Comparison of ENCODE assay signal across 8 cellular contexts in the genomic region with DNA sequence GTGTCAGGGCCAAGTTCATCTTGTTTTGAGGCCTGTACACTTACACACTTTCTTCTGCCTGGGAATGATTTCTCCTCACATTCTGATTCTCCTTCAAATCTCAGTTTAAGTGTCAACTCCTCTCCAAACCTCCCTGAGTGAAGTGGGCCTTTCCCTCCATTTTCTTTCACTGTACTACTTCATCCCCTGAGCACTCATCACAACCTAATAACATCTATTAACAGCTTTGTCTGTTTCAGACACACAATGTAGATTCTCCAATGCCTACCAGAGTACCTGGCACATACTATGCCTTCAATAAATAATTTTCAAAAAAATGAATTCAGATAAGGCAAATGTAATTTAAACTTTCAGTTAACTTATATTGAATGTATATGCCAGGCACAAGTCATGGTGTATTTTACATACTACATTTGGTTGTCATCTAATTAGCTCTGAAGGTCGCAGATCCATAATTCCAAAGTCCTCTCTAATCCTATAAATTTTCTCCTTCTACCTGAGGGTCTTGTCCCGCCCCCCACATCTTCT. TPM values are rescaled to one million over a fixed set of nuclear protein-coding genes. Genes with fewer than 3 reads are reported as not detected.
DNase-seq lines count a peak whose midpoint lies in the region; ATAC-seq, FAIRE-seq and TF ChIP-seq lines count a peak whose summit lies in the region.

No MANE protein-coding gene starts in this region.

- dilution Hi-C loops in keratinocyte (cut with MboI; ENCODE audit: extremely low pct_ligation_motif_present, low sequenced_read_pairs) = no loop called here

- H3K36me3 Mint-ChIP-seq in activated CD8-positive, alpha-beta T cell treated with anti-CD3 and anti-CD28 coated beads, Interleukin-2, amount 10 ng/mL, durations not matched to agents 7 days and 5 days (ENCODE audit: low read depth) = peaks cover 3% of the 10 kb centered on the region

- H3K27me3 Mint-ChIP-seq in activated CD8-positive, alpha-beta T cell treated with anti-CD3 and anti-CD28 coated beads, Interleukin-2, amount 10 ng/mL, durations not matched to agents 7 days and 5 days (ENCODE audit: low read depth) = peaks cover 3% of the 10 kb centered on the region

- H3K4me1 ChIP-seq in keratinocyte (ENCODE audit: control insufficient read depth, extremely low read depth, insufficient read depth, low read length) (peaks cover 4% of the 10 kb centered on the region), thoracic aorta (ENCODE audit: control insufficient read depth in 1 of 2, low read depth in 2 of 2) (peaks cover 0 to 21% of the 10 kb centered on the region in 2 donors)

- H3K27me3 ChIP-seq in keratinocyte (ENCODE audit: control insufficient read depth, extremely low read depth, insufficient read depth, low read length) (no peaks in the 10 kb centered on the region), thoracic aorta (replicated peaks; ENCODE audit: insufficient read depth) (no peaks in the 10 kb centered on the region)

- H3K4me1 Mint-ChIP-seq in activated CD8-positive, alpha-beta T cell treated with anti-CD3 and anti-CD28 coated beads, Interleukin-2, amount 10 ng/mL, durations not matched to agents 7 days and 5 days (ENCODE audit: low read depth) = peaks cover 22% of the 10 kb centered on the region

- no peaks in the 10 kb centered on the region for H3K9me1 ChIP-seq in keratinocyte (ENCODE audit: control insufficient read depth, extremely low read depth, insufficient read depth, low read length)

- CTCF ChIA-PET in activated CD8-positive, alpha-beta T cell treated with anti-CD3 and anti-CD28 coated beads, Interleukin-2, amount 10 ng/mL, durations not matched to agents 7 days and 5 days (lab: Charles Lee) = interaction anchor here (1.4 kb wide), 1 partner anchor 43 kb away, joined by 5 read pairs; no protein-coding TSS in a partner anchor

- H3K4me3 Mint-ChIP-seq in activated CD8-positive, alpha-beta T cell treated with anti-CD3 and anti-CD28 coated beads, Interleukin-2, amount 10 ng/mL, durations not matched to agents 7 days and 5 days = peak overlapping the region; percentile 90

- DNase-seq in activated CD8-positive, alpha-beta T cell treated with anti-CD3 and anti-CD28 coated beads, Interleukin-2, amount 10 ng/mL, durations not matched to agents 7 days and 5 days = no peak
- no peak for DNase-seq in keratinocyte (ENCODE audit: low read depth, low spot score)
- no peak for DNase-seq in thoracic aorta (ENCODE audit: low spot score)
- no peak for DNase-seq in HPDE6-E6E7 (ENCODE audit: extremely low spot score)
- no peak for DNase-seq in NCI-H2029 treated with DMSO at 0.1 percent for 48 hours (lab: John Stamatoyannopoulos, UW)

- FAIRE-seq in keratinocyte (lab: Jason Lieb, UNC) = peak; percentile 73

- ATAC-seq in GM18498 (IDR thresholded peaks at IDR 0.05; ENCODE audit: unreplicated experiment) = peak; percentile 6
- ATAC-seq in HG02884 (IDR thresholded peaks at IDR 0.05; ENCODE audit: unreplicated experiment) = peak; percentile 1
- ATAC-seq in activated CD8-positive, alpha-beta T cell treated with anti-CD3 and anti-CD28 coated beads, Interleukin-2, amount 10 ng/mL, durations not matched to agents 7 days and 5 days = no peak
- peak; percentile 22 for ATAC-seq in thoracic aorta (ENCODE audit: insufficient number of reproducible peaks, low FRiP score, low read depth)
- no peak for ATAC-seq in GM21360 (IDR thresholded peaks at IDR 0.05; ENCODE audit: unreplicated experiment)

- H3K4me2 ChIP-seq in keratinocyte (ENCODE audit: control insufficient read depth, extremely low read depth, insufficient read depth, low read depth, low read length) = peak overlapping the region; percentile 96

- POLR2A ChIA-PET in activated CD8-positive, alpha-beta T cell treated with anti-CD3 and anti-CD28 coated beads, Interleukin-2, amount 10 ng/mL, durations not matched to agents 7 days and 5 days (lab: Charles Lee) = no interaction called here

- peaks cover 8% of the 10 kb centered on the region for H3K79me2 ChIP-seq in keratinocyte (ENCODE audit: control insufficient read depth, insufficient read depth, low read length)

- H3K9me3 ChIP-seq in keratinocyte (ENCODE audit: control insufficient read depth, low read depth, low read length) (no peaks in the 10 kb centered on the region), thoracic aorta (no peaks in the 10 kb centered on the region)

- H3K27ac Mint-ChIP-seq in activated CD8-positive, alpha-beta T cell treated with anti-CD3 and anti-CD28 coated beads, Interleukin-2, amount 10 ng/mL, durations not matched to agents 7 days and 5 days = peak overlapping the region; percentile 87

- H3K9ac ChIP-seq in keratinocyte (ENCODE audit: control insufficient read depth, extremely low read depth, insufficient read depth, low read length) = peak overlapping the region; percentile 80

- peak overlapping the region; percentile 80 to 91 (median 90) for H3K4me3 ChIP-seq in keratinocyte (ENCODE audit: control insufficient read depth in 2 of 3, extremely low read depth in 1 of 3, insufficient read depth in 2 of 3, low read depth in 1 of 3, low read length in 3 of 3)
- peak overlapping the region; percentile 83 for H3K4me3 ChIP-seq in thoracic aorta

- H2AFZ ChIP-seq in keratinocyte (ENCODE audit: control insufficient read depth, low read length) = peak overlapping the region; percentile 98

- H3K27ac ChIP-seq in keratinocyte (ENCODE audit: control insufficient read depth, insufficient read depth, low read length) (no peak overlapping the region), thoracic aorta (peak overlapping the region; percentile 29 to 54)

- H3K36me3 ChIP-seq in keratinocyte (ENCODE audit: control insufficient read depth in 2 of 2, extremely low read depth in 1 of 2, insufficient read depth in 2 of 2, low read length in 2 of 2) (no peaks in the 10 kb centered on the region), thoracic aorta (no peaks in the 10 kb centered on the region)

- TF ChIP-seq CTCF in keratinocyte (optimal IDR thresholded peaks at IDR 0.05 in 1 of 3, IDR thresholded peaks at IDR 0.05 in 1 of 3, conservative IDR thresholded peaks at IDR 0.05 in 1 of 3; ENCODE audit: extremely low read depth in 1 of 3, insufficient read depth in 2 of 3, low read length in 3 of 3) = no peak
- TF ChIP-seq CTCF in thoracic aorta (IDR thresholded peaks at IDR 0.05) = no peak

- H3K9me3 Mint-ChIP-seq in activated CD8-positive, alpha-beta T cell treated with anti-CD3 and anti-CD28 coated beads, Interleukin-2, amount 10 ng/mL, durations not matched to agents 7 days and 5 days (ENCODE audit: insufficient read depth) = peaks cover 6% of the 10 kb centered on the region

- H4K20me1 ChIP-seq in keratinocyte (ENCODE audit: control insufficient read depth, extremely low read depth, insufficient read depth, low read length) = no peaks in the 10 kb centered on the region

RNA-seq across cellular contexts. Expression of a gene that starts 0.4 kb away (rescaled TPM):
- 10 to 100 TPM; 21.2 to 26.0 TPM for total RNA-seq in activated CD8-positive, alpha-beta T cell treated with anti-CD3 and anti-CD28 coated beads, Interleukin-2, amount 10 ng/mL, durations not matched to agents 7 days and 5 days
- 14.4 to 25.5 TPM (median 20.7 TPM) in 3 replicates for polyA plus RNA-seq in keratinocyte
- 18.7 TPM for polyA plus RNA-seq in keratinocyte (2011; ENCODE audit: low read depth)
- polyA plus RNA-seq in keratinocyte (2011; cell fraction: cytosol; rRNA removed) = 10.6 and 23.0 TPM in 2 replicates
- polyA plus RNA-seq in keratinocyte (2011; cell fraction: nucleus; rRNA removed) = 19.4 and 20.5 TPM in 2 replicates
- polyA plus RNA-seq in keratinocyte (2012; ENCODE audit: low replicate concordance) = 9.6 and 9.7 TPM in 2 replicates
- polyA minus RNA-seq in keratinocyte = 4.3 to 16.8 TPM (median 13.1 TPM) in 3 replicates
- 94.6 TPM for polyA minus RNA-seq in keratinocyte (2011; cell fraction: cytosol; rRNA and poly(A)+ RNA removed)
- 18.8 and 27.7 TPM in 2 replicates for polyA minus RNA-seq in keratinocyte (2011; cell fraction: nucleus; rRNA and poly(A)+ RNA removed)
- 10 to 100 TPM; 28.9 to 42.4 TPM for total RNA-seq in thoracic aorta

RNA-seq across cellular contexts. Expression of a gene that starts 52.1 kb away (rescaled TPM):
- under 1 TPM in 1 of 2 experiments, not detected in 1; 0.13 TPM for total RNA-seq in activated CD8-positive, alpha-beta T cell treated with anti-CD3 and anti-CD28 coated beads, Interleukin-2, amount 10 ng/mL, durations not matched to agents 7 days and 5 days
- 8.9 to 19.9 TPM (median 15.8 TPM) in 3 replicates for polyA plus RNA-seq in keratinocyte
- polyA plus RNA-seq in keratinocyte (2011; ENCODE audit: low read depth) = 6.2 TPM
- polyA plus RNA-seq in keratinocyte (2011; cell fraction: cytosol; rRNA removed) = 13.3 and 13.5 TPM in 2 replicates
- polyA plus RNA-seq in keratinocyte (2011; cell fraction: nucleus; rRNA removed) = 17.1 and 18.2 TPM in 2 replicates
- 4.6 and 15.1 TPM in 2 replicates for polyA plus RNA-seq in keratinocyte (2012; ENCODE audit: low replicate concordance)
- polyA minus RNA-seq in keratinocyte = 10.2 to 17.8 TPM (median 14.9 TPM) in 3 replicates
- polyA minus RNA-seq in keratinocyte (2011; cell fraction: cytosol; rRNA and poly(A)+ RNA removed) = 6.9 TPM
- 11.1 and 19.5 TPM in 2 replicates for polyA minus RNA-seq in keratinocyte (2011; cell fraction: nucleus; rRNA and poly(A)+ RNA removed)
- total RNA-seq in thoracic aorta = 100 to 1,000 TPM in 1 of 2 donors, 10 to 100 TPM in 1; 99.0 to 115 TPM

Comparison
In these comparisons a context has a peak if more than half of its experiments do, and no peak if none do; other contexts are left out.
1. ATAC-seq: peak in GM18498 (single experiment), HG02884 (single experiment) and thoracic aorta (single experiment); none in activated CD8-positive, alpha-beta T cell treated with anti-CD3 and anti-CD28 coated beads, Interleukin-2, amount 10 ng/mL, durations not matched to agents 7 days and 5 days (single experiment) and GM21360 (single experiment).
2. RNA of a gene that starts 52.1 kb away (total RNA-seq): 99.0 to 115 TPM in thoracic aorta; 0.13 TPM in activated CD8-positive, alpha-beta T cell treated with anti-CD3 and anti-CD28 coated beads, Interleukin-2, amount 10 ng/mL, durations not matched to agents 7 days and 5 days; every median in the first group is over 10 times any median in the second.